ENCODE assay signal across 10 cellular contexts in genomic region chr12:45388545-45388944, GRCh38.
DNase-seq lines count a peak whose midpoint lies in the region; ATAC-seq and TF ChIP-seq lines count a peak whose summit lies in the region.
"Had no signal": no experiment of that assay in that cellular context is flagged by ENCODE, and none has a peak within 500 bp of the region (broad histone marks: within the 10 kb centered on the region; RNA-seq: fewer than 3 reads in every experiment).

No MANE protein-coding gene starts in this region.

- no peaks in the 10 kb centered on the region for H3K27me3 Mint-ChIP-seq in brain
- H3K27me3 Mint-ChIP-seq in stimulated activated naive CD8-positive, alpha-beta T cell treated with anti-CD3 and anti-CD28 coated beads, Interleukin-15, amount 100 ng/mL, for 72 hours, result no peaks in the 10 kb centered on the region
- H3K27me3 Mint-ChIP-seq: IgD-negative memory B cell had no signal

- peaks cover 70% of the 10 kb centered on the region for H3K36me3 Mint-ChIP-seq in brain

- no peak for ATAC-seq in GM21528 (IDR thresholded peaks at IDR 0.05; ENCODE audit: low FRiP score, unreplicated experiment)
- no peak for ATAC-seq in HG03521 (IDR thresholded peaks at IDR 0.05; ENCODE audit: unreplicated experiment)
- no peak for ATAC-seq in stimulated activated naive CD8-positive, alpha-beta T cell treated with anti-CD3 and anti-CD28 coated beads, Interleukin-15, amount 100 ng/mL, for 72 hours
- ATAC-seq in HG03432 (IDR thresholded peaks at IDR 0.05; ENCODE audit: unreplicated experiment), result no peak

- H3K9me3 Mint-ChIP-seq in brain, result peaks cover 6 to 17% (median 9%) of the 10 kb centered on the region in 5 experiments
- peaks cover 0 to 10% of the 10 kb centered on the region in 2 donors for H3K9me3 Mint-ChIP-seq in stimulated activated naive CD8-positive, alpha-beta T cell treated with anti-CD3 and anti-CD28 coated beads, Interleukin-15, amount 100 ng/mL, for 72 hours
- H3K9me3 Mint-ChIP-seq: immature natural killer cell had no signal

- DNase-seq in D341Med (ENCODE audit: low spot score), result peak; percentile 49
- DNase-seq in Kasumi-1 (lab: John Stamatoyannopoulos, UW), result peak; percentile 26 to 60
- DNase-seq in kidney tubule cell (ENCODE audit: low spot score), result peak; percentile 34
- DNase-seq in stimulated activated naive CD8-positive, alpha-beta T cell treated with anti-CD3 and anti-CD28 coated beads, Interleukin-15, amount 100 ng/mL, for 72 hours, result no peak

- H3K4me3 Mint-ChIP-seq in brain, result no peak overlapping the region
- no peak overlapping the region for H3K4me3 Mint-ChIP-seq in stimulated activated naive CD8-positive, alpha-beta T cell treated with anti-CD3 and anti-CD28 coated beads, Interleukin-15, amount 100 ng/mL, for 72 hours
- H3K4me3 Mint-ChIP-seq: IgD-negative memory B cell, immature natural killer cell had no signal

- H3K27ac Mint-ChIP-seq in brain, result no peak overlapping the region
- no peak overlapping the region for H3K27ac Mint-ChIP-seq in stimulated activated naive CD8-positive, alpha-beta T cell treated with anti-CD3 and anti-CD28 coated beads, Interleukin-15, amount 100 ng/mL, for 72 hours
- H3K27ac Mint-ChIP-seq: IgD-negative memory B cell, immature natural killer cell had no signal

- no peaks in the 10 kb centered on the region for H3K4me1 Mint-ChIP-seq in brain
- H3K4me1 Mint-ChIP-seq in stimulated activated naive CD8-positive, alpha-beta T cell treated with anti-CD3 and anti-CD28 coated beads, Interleukin-15, amount 100 ng/mL, for 72 hours, result no peaks in the 10 kb centered on the region
- H3K4me1 Mint-ChIP-seq: IgD-negative memory B cell, immature natural killer cell had no signal

- TF ChIP-seq CTCF in brain (conservative IDR thresholded peaks at IDR 0.05), result peak; percentile 74

Comparison
In these comparisons a context has a peak if more than half of its experiments do, and no peak if none do; other contexts are left out.
1. DNase-seq: peak in D341Med (single experiment), Kasumi-1 (2 of 2) and kidney tubule cell (single experiment); none in stimulated activated naive CD8-positive, alpha-beta T cell treated with anti-CD3 and anti-CD28 coated beads, Interleukin-15, amount 100 ng/mL, for 72 hours (0 of 2).